Comparison of ENCODE assay signal across 25 cellular contexts in genomic region chr22:49024775-49025440, GRCh38.
"Had no signal": no experiment of that assay in that cellular context is flagged by ENCODE, and none has a peak within 500 bp of the region (broad histone marks: within the 10 kb centered on the region; RNA-seq: fewer than 3 reads in every experiment).

No MANE protein-coding gene starts in this region.

- H3K9me3 ChIP-seq: body of pancreas, heart left ventricle, neutrophil, pancreas, stomach, suprapubic skin, tibial nerve, vagina had no signal

- H3K4me3 ChIP-seq: body of pancreas, heart left ventricle, pancreas, skin epidermis, stomach, suprapubic skin, tibial nerve, vagina had no signal

- H3K4me1 ChIP-seq: body of pancreas, heart left ventricle, pancreas, stomach, suprapubic skin, tibial nerve, vagina had no signal

- H3K27me3 ChIP-seq: body of pancreas, neutrophil, pancreas, tibial nerve, vagina had no signal

- H3K27ac ChIP-seq: body of pancreas, heart left ventricle, neutrophil, pancreas, skin epidermis, stomach, suprapubic skin, tibial nerve, vagina, VCaP had no signal

- H3K36me3 ChIP-seq: heart left ventricle, neutrophil, pancreas, stomach, suprapubic skin, tibial nerve, vagina had no signal

- ATAC-seq: activated CD4-positive, CD25-positive, alpha-beta regulatory T cell treated with anti-CD3 and anti-CD28 coated beads, Interleukin-2, amount 50 U/mL, for 24 hours; activated CD8-positive, alpha-beta memory T cell treated with anti-CD3 and anti-CD28 coated beads, Interleukin-2, amount 10 ng/mL, durations not matched to agents 7 days and 5 days; body of pancreas; heart left ventricle; left lobe of liver; naive thymus-derived CD8-positive, alpha-beta T cell; pancreas; right cardiac atrium; stimulated activated memory B cell treated with anti-CD40 and anti-IgM and Interleukin-4, amounts not matched to agents 10 μg/mL and 1 μg/mL and 100 μg/mL, for 72 hours had no signal

- DNase-seq: activated CD4-positive, alpha-beta memory T cell treated with anti-CD3 and anti-CD28 coated beads, Interleukin-2, amount 10 ng/mL, durations not matched to agents 7 days and 5 days; activated CD4-positive, alpha-beta T cell treated with anti-CD3 and anti-CD28 coated beads, Interleukin-2, amount 10 ng/mL, durations not matched to agents 24 days and 14 days; activated CD8-positive, alpha-beta memory T cell treated with anti-CD3 and anti-CD28 coated beads, Interleukin-2, amount 10 ng/mL, durations not matched to agents 7 days and 5 days; activated effector memory CD4-positive, alpha-beta T cell treated with anti-CD3 and anti-CD28 coated beads, Interleukin-2, amount 50 U/mL, for 16 hours; activated naive CD4-positive, alpha-beta T cell treated with anti-CD3 and anti-CD28 coated beads, Interleukin-2, amount 10 ng/mL, durations not matched to agents 7 days and 5 days; activated T-cell treated with anti-CD3 and anti-CD28 coated beads for 4 hours; body of pancreas; effector CD4-positive, alpha-beta T cell; islet precursor cell; mammary epithelial cell; stimulated activated CD4-positive, alpha-beta T cell treated with anti-CD3 and anti-CD28 coated beads, Interleukin-2, amount 100 ng/mL, for 24 hours; stomach had no signal
